Comparison of ENCODE assay signal across 13 cellular contexts in genomic region chr10:46455992-46456391, GRCh38. TPM values are rescaled to one million over a fixed set of nuclear protein-coding genes. Genes with fewer than 3 reads are reported as not detected.
DNase-seq lines count a peak whose midpoint lies in the region; ATAC-seq, FAIRE-seq and TF ChIP-seq lines count a peak whose summit lies in the region.
"Not testable (repeated sequence)": the region's sequence is repeated elsewhere in the genome, so short reads cannot be mapped to it uniquely, and the experiment has no call there.
"Had no signal": no experiment of that assay in that cellular context is flagged by ENCODE, and none has a peak within 500 bp of the region (broad histone marks: within the 10 kb centered on the region; RNA-seq: fewer than 3 reads in every experiment).

No MANE protein-coding gene starts in this region.

- not testable (repeated sequence) for H3K4me2 ChIP-seq in A549; IMR-90 (ENCODE audit: low read depth, low read length)

- not testable (repeated sequence) for H3K4me3 Mint-ChIP-seq in activated T-helper 17 cell treated with anti-CD3 and anti-CD28 coated beads, Interleukin-2, amount 50 U/mL, for 72 hours

- H3K9ac ChIP-seq in IMR-90 (ENCODE audit: low read depth, low read length): not testable (repeated sequence)

- H3K79me1 ChIP-seq in IMR-90 (ENCODE audit: low read depth in 1 of 2, low read length in 2 of 2): not testable (repeated sequence)

- not testable (repeated sequence) for H3K27me3 Mint-ChIP-seq in activated T-helper 17 cell treated with anti-CD3 and anti-CD28 coated beads, Interleukin-2, amount 50 U/mL, for 72 hours

- not testable (repeated sequence) for H3K4ac ChIP-seq in IMR-90 (ENCODE audit: low read depth, low read length)

- intact Hi-C loops in IMR-90 (cut with micrococcal nuclease); mucosa of descending colon (cut with DNase I, micrococcal nuclease): not testable (repeated sequence)

- not testable (repeated sequence) for DNase-seq in A549 (ENCODE audit: low read depth in 1 of 2, low spot score in 1 of 2); IMR-90; bronchial epithelial cell (ENCODE audit: low read depth); mucosa of descending colon

- H3K9me3 ChIP-seq in A549; IMR-90 (ENCODE audit: control insufficient read depth, insufficient read depth, low read length); mucosa of descending colon: not testable (repeated sequence)

- not testable (repeated sequence) for H3K27ac ChIP-seq in A549; IMR-90 (ENCODE audit: insufficient read depth, low read length)

- not testable (repeated sequence) for H2BK20ac ChIP-seq in IMR-90 (ENCODE audit: low read depth, low read length)

- POLR2A ChIA-PET in A549 (lab: Yijun Ruan, JAX); IMR-90 (lab: Charles Lee; ENCODE audit: unreplicated experiment): not testable (repeated sequence)

- dilution Hi-C loops in IMR-90 (cut with HindIII; ENCODE audit: low sequenced_read_pairs, unreplicated experiment): not testable (repeated sequence)

- H2AK9ac ChIP-seq in IMR-90 (replicated peaks; ENCODE audit: low read depth, low read length, poor library complexity): not testable (repeated sequence)

- H4K8ac ChIP-seq in IMR-90 (ENCODE audit: low read depth in 2 of 2, low read length in 2 of 2): not testable (repeated sequence)

- H3K9me1 ChIP-seq in IMR-90 (ENCODE audit: insufficient read depth, low read length): not testable (repeated sequence)

- H3K27ac Mint-ChIP-seq in activated T-helper 17 cell treated with anti-CD3 and anti-CD28 coated beads, Interleukin-2, amount 50 U/mL, for 72 hours: not testable (repeated sequence)

- FAIRE-seq in A549 (lab: Jason Lieb, UNC) (peak; percentile 84), bronchial epithelial cell (lab: Jason Lieb, UNC) (peak; percentile 7)

- not testable (repeated sequence) for H3K4me1 ChIP-seq in A549; IMR-90 (ENCODE audit: control insufficient read depth, insufficient read depth, low read length); mucosa of descending colon (ENCODE audit: low read depth)

- BruUV-seq in IMR-90 (replicated peaks; lab: Mats Ljungman, UMichigan): not testable (repeated sequence)

- in situ Hi-C loops in IMR-90 (cut with MboI; ENCODE audit: low sequenced_read_pairs): not testable (repeated sequence)

- H3K23ac ChIP-seq in IMR-90 (ENCODE audit: low read depth, low read length): not testable (repeated sequence)

- H3K36me3 Mint-ChIP-seq in activated T-helper 17 cell treated with anti-CD3 and anti-CD28 coated beads, Interleukin-2, amount 50 U/mL, for 72 hours (ENCODE audit: low read depth): not testable (repeated sequence)

- not testable (repeated sequence) for H3K4me3 ChIP-seq in A549; IMR-90 (ENCODE audit: insufficient read depth, low read depth, low read length); bronchial epithelial cell (ENCODE audit: low read depth, low read length); mucosa of descending colon

- not testable (repeated sequence) for H2BK5ac ChIP-seq in IMR-90 (ENCODE audit: low read depth, low read length, poor library complexity, severe bottlenecking)

- TF ChIP-seq POLR2A in A549 (IDR thresholded peaks at IDR 0.05; ENCODE audit: low read length); IMR-90 (IDR thresholded peaks at IDR 0.05; ENCODE audit: low read depth, low read length): not testable (repeated sequence)

- not testable (repeated sequence) for H3K36me3 ChIP-seq in IMR-90 (ENCODE audit: control insufficient read depth, insufficient read depth, low read length); bronchial epithelial cell (ENCODE audit: control insufficient read depth, insufficient read depth, low read length); mucosa of descending colon (ENCODE audit: low read depth)

- H3K56ac ChIP-seq in IMR-90 (ENCODE audit: extremely low read depth, insufficient read depth, low read length): not testable (repeated sequence)

- TF ChIP-seq CTCF in A549 (IDR thresholded peaks at IDR 0.05); IMR-90 (conservative IDR thresholded peaks at IDR 0.05; ENCODE audit: low read depth, low read length); bronchial epithelial cell (IDR thresholded peaks at IDR 0.05; ENCODE audit: insufficient read depth, low read length, severe bottlenecking); mucosa of descending colon (IDR thresholded peaks at IDR 0.05): not testable (repeated sequence)

- not testable (repeated sequence) for H3K27me3 ChIP-seq in IMR-90 (ENCODE audit: control insufficient read depth, insufficient read depth, low read length); bronchial epithelial cell (ENCODE audit: control insufficient read depth, insufficient read depth, low read length)

- not testable (repeated sequence) for H3K14ac ChIP-seq in IMR-90 (replicated peaks; ENCODE audit: low read depth, low read length)

- not testable (repeated sequence) for H2BK120ac ChIP-seq in IMR-90 (ENCODE audit: low read depth, low read length)

- H3K18ac ChIP-seq in IMR-90 (ENCODE audit: low read depth, low read length): not testable (repeated sequence)

- H2AK5ac ChIP-seq in IMR-90 (ENCODE audit: low read depth, low read length): not testable (repeated sequence)

- not testable (repeated sequence) for H4K5ac ChIP-seq in IMR-90 (ENCODE audit: low read depth, low read length)

- ATAC-seq in A549 (peak; percentile 45 to 51), IMR-90 (ENCODE audit: low read depth) (peak; percentile 24), mucosa of descending colon (peak; percentile 38)
- peak; percentile 21 for ATAC-seq in activated T-helper 17 cell treated with anti-CD3 and anti-CD28 coated beads, Interleukin-2, amount 50 U/mL, for 72 hours (replicated peaks)

- CTCF ChIA-PET in A549 (lab: Yijun Ruan, JAX); IMR-90 (lab: Yijun Ruan, JAX): not testable (repeated sequence)

- not testable (repeated sequence) for TF ChIP-seq RAD21 in A549 (conservative IDR thresholded peaks at IDR 0.05 in 1 of 2, IDR thresholded peaks at IDR 0.05 in 1 of 2); IMR-90 (IDR thresholded peaks at IDR 0.05; ENCODE audit: low read length)

- not testable (repeated sequence) for H2AFZ ChIP-seq in IMR-90 (replicated peaks; ENCODE audit: low read length, poor library complexity)

- H4K20me1 ChIP-seq in IMR-90 (ENCODE audit: insufficient read depth, low read length): not testable (repeated sequence)

- H2BK15ac ChIP-seq in IMR-90 (ENCODE audit: low read depth, low read length): not testable (repeated sequence)

- H3K4me1 Mint-ChIP-seq in activated T-helper 17 cell treated with anti-CD3 and anti-CD28 coated beads, Interleukin-2, amount 50 U/mL, for 72 hours: not testable (repeated sequence)

- TF ChIP-seq EP300 in A549 (IDR thresholded peaks at IDR 0.05): not testable (repeated sequence)

- not testable (repeated sequence) for H4K91ac ChIP-seq in IMR-90 (ENCODE audit: insufficient read depth, low read depth, low read length)

- WGBS in A549 (ENCODE audit: missing lambda C conversion rate): no CpG with 5 or more reads among the region's 2 CpGs
- no CpG with 5 or more reads among the region's 2 CpGs for WGBS in IMR-90 (ENCODE audit: extremely low coverage in 2 of 2, insufficient read length in 1 of 2), 2 experiments

- H3K9me3 Mint-ChIP-seq in activated T-helper 17 cell treated with anti-CD3 and anti-CD28 coated beads, Interleukin-2, amount 50 U/mL, for 72 hours: not testable (repeated sequence)

RNA-seq across cellular contexts. Expression of gene NPY4R, which starts 9.8 kb away (rescaled TPM):
- polyA plus RNA-seq in A549 (2011; rRNA removed) (92.3 and 155 TPM in 2 replicates), A549 (2017; fragmentation: RNase III; extraction: RNeasy Plus Mini Kit Qiagen cat#74134 plus additional on column Dnase treatment) (71.6 to 79.6 TPM (median 76.1 TPM) in 3 replicates), IMR-90 (2012; rRNA removed) (0.56 and 0.57 TPM in 2 replicates)
- 184 and 202 TPM in 2 replicates for polyA plus RNA-seq in A549 (2012; cell fraction: cytosol; rRNA removed)
- 317 and 331 TPM in 2 replicates for polyA plus RNA-seq in A549 (2012; cell fraction: nucleus; rRNA removed)
- 433 and 504 TPM in 2 replicates for polyA minus RNA-seq in A549 (2011; rRNA and poly(A)+ RNA removed)
- total RNA-seq in IMR-90 (2012; rRNA removed) (0.83 and 1.1 TPM in 2 replicates), bronchial epithelial cell (not detected in 2 replicates), mucosa of descending colon (10 to 100 TPM; 11.2 to 25.3 (median 18.9) TPM)
- 0.30 and 0.44 TPM in 2 replicates for polyA plus RNA-seq in IMR-90 (2012; cell fraction: cytosol; rRNA removed)
- 0.14 and 0.23 TPM in 2 replicates for polyA plus RNA-seq in IMR-90 (2012; cell fraction: nucleus; rRNA removed; ENCODE audit: low replicate concordance)
- total RNA-seq in activated T-helper 17 cell treated with anti-CD3 and anti-CD28 coated beads, Interleukin-2, amount 50 U/mL, for 72 hours: not detected
- total RNA-seq: A673; CD4-positive, alpha-beta memory T cell; CD4-positive, CD25-positive, alpha-beta regulatory T cell; CD8-positive, alpha-beta memory T cell; Daoy; G401; GM12878 had no signal
- polyA plus RNA-seq: CD14-positive monocyte; CD4-positive, alpha-beta memory T cell; CD4-positive, CD25-positive, alpha-beta regulatory T cell; CD8-positive, alpha-beta memory T cell; GM12878 had no signal
